ENCODE assay signal across 15 cellular contexts in genomic region chr9:126678989-126679388, GRCh38.
"Had no signal": no experiment of that assay in that cellular context is flagged by ENCODE, and none has a peak within 500 bp of the region (broad histone marks: within the 10 kb centered on the region; RNA-seq: fewer than 3 reads in every experiment).

No MANE protein-coding gene starts in this region.

- DNase-seq: activated CD4-positive, alpha-beta T cell treated with anti-CD3 and anti-CD28 coated beads for 4 hours; activated CD8-positive, alpha-beta memory T cell treated with anti-CD3 and anti-CD28 coated beads, Interleukin-2, amount 10 ng/mL, durations not matched to agents 7 days and 5 days; dermis blood vessel endothelial cell; esophagus squamous epithelium; foreskin fibroblast; immature natural killer cell; left cardiac atrium; naive B cell; nucleus accumbens; small intestine; T-helper 9 cell; uterus had no signal

- H3K9me3 Mint-ChIP-seq: activated naive CD4-positive, alpha-beta T cell treated with anti-CD3 and anti-CD28 coated beads, Interleukin-2, amount 50 U/mL, for 24 hours had no signal

- H3K4me3 Mint-ChIP-seq: activated CD8-positive, alpha-beta memory T cell treated with anti-CD3 and anti-CD28 coated beads, Interleukin-2, amount 10 ng/mL, durations not matched to agents 7 days and 5 days; activated naive CD4-positive, alpha-beta T cell treated with anti-CD3 and anti-CD28 coated beads, Interleukin-2, amount 50 U/mL, for 24 hours; immature natural killer cell; naive B cell had no signal

- H3K36me3 Mint-ChIP-seq: activated naive CD4-positive, alpha-beta T cell treated with anti-CD3 and anti-CD28 coated beads, Interleukin-2, amount 50 U/mL, for 24 hours had no signal

- H3K27ac Mint-ChIP-seq: activated CD8-positive, alpha-beta memory T cell treated with anti-CD3 and anti-CD28 coated beads, Interleukin-2, amount 10 ng/mL, durations not matched to agents 7 days and 5 days; activated naive CD4-positive, alpha-beta T cell treated with anti-CD3 and anti-CD28 coated beads, Interleukin-2, amount 50 U/mL, for 24 hours; immature natural killer cell; naive B cell had no signal

- H3K9me3 ChIP-seq: esophagus squamous epithelium, uterus had no signal

- H3K27ac ChIP-seq: esophagus squamous epithelium, uterus had no signal

- ATAC-seq: activated CD8-positive, alpha-beta memory T cell treated with anti-CD3 and anti-CD28 coated beads, Interleukin-2, amount 10 ng/mL, durations not matched to agents 7 days and 5 days; left cardiac atrium; right cardiac atrium had no signal

- H3K36me3 ChIP-seq: esophagus squamous epithelium, uterus had no signal

- H3K4me3 ChIP-seq: esophagus squamous epithelium, lung, uterus had no signal
